Comparison of ENCODE assay signal across 7 cellular contexts in genomic region chr1:230167419-230167852, GRCh38.
DNase-seq lines count a peak whose midpoint lies in the region; ATAC-seq lines count a peak whose summit lies in the region.

No MANE protein-coding gene starts in this region.

- no peaks in the 10 kb centered on the region for H3K27me3 Mint-ChIP-seq in stimulated activated memory B cell treated with anti-CD40 and anti-IgM and Interleukin-4, amounts not matched to agents 10 μg/mL and 1 μg/mL and 100 μg/mL, for 72 hours

- H3K27ac Mint-ChIP-seq in stimulated activated memory B cell treated with anti-CD40 and anti-IgM and Interleukin-4, amounts not matched to agents 10 μg/mL and 1 μg/mL and 100 μg/mL, for 72 hours, result peak overlapping the region; percentile 89

- peaks cover 60% of the 10 kb centered on the region for H3K4me1 Mint-ChIP-seq in stimulated activated memory B cell treated with anti-CD40 and anti-IgM and Interleukin-4, amounts not matched to agents 10 μg/mL and 1 μg/mL and 100 μg/mL, for 72 hours

- no peaks in the 10 kb centered on the region for H3K9me3 Mint-ChIP-seq in stimulated activated memory B cell treated with anti-CD40 and anti-IgM and Interleukin-4, amounts not matched to agents 10 μg/mL and 1 μg/mL and 100 μg/mL, for 72 hours

- peaks cover 3% of the 10 kb centered on the region for H3K36me3 Mint-ChIP-seq in stimulated activated memory B cell treated with anti-CD40 and anti-IgM and Interleukin-4, amounts not matched to agents 10 μg/mL and 1 μg/mL and 100 μg/mL, for 72 hours

- DNase-seq in GDM1 (lab: John Stamatoyannopoulos, UW), result peak; percentile 65
- peak; percentile 54 to 62 for DNase-seq in SHP77 (lab: John Stamatoyannopoulos, UW)
- DNase-seq in amniotic epithelial cell (ENCODE audit: low read depth), result peak; percentile 74
- DNase-seq in iris pigment epithelial cell (ENCODE audit: low read depth), result peak; percentile 56
- DNase-seq in anterior cingulate cortex (lab: John Stamatoyannopoulos, UW), result no peak

- peak; percentile 41 for ATAC-seq in HG03354 (IDR thresholded peaks at IDR 0.05; ENCODE audit: poor library complexity, severe bottlenecking, unreplicated experiment)
- peak; percentile 39 for ATAC-seq in stimulated activated memory B cell treated with anti-CD40 and anti-IgM and Interleukin-4, amounts not matched to agents 10 μg/mL and 1 μg/mL and 100 μg/mL, for 72 hours

- H3K4me3 Mint-ChIP-seq in stimulated activated memory B cell treated with anti-CD40 and anti-IgM and Interleukin-4, amounts not matched to agents 10 μg/mL and 1 μg/mL and 100 μg/mL, for 72 hours, result no peak overlapping the region

Comparison
In these comparisons a context has a peak if more than half of its experiments do, and no peak if none do; other contexts are left out.
1. DNase-seq: peak in GDM1 (single experiment), SHP77 (2 of 2), amniotic epithelial cell (single experiment) and iris pigment epithelial cell (single experiment); none in anterior cingulate cortex (0 of 58).